9 cellular contexts compared by ENCODE assay signal in genomic region chr6:64409948-64410347, GRCh38.
"Had no signal": no experiment of that assay in that cellular context is flagged by ENCODE, and none has a peak within 500 bp of the region (broad histone marks: within the 10 kb centered on the region; RNA-seq: fewer than 3 reads in every experiment).

No MANE protein-coding gene starts in this region.

- H3K4me2 ChIP-seq: GM23338 had no signal

- DNase-seq: GM23248, GOT3, H7, H9, HCEC 1CT, HFFc6 had no signal

- H3K9me3 ChIP-seq: HAP-1 had no signal

- H2AFZ ChIP-seq: GM23338 had no signal

- H3K9ac ChIP-seq: GM23248 had no signal

- H3K36me3 ChIP-seq: HAP-1 had no signal

- ATAC-seq: GM23338, HCT116 had no signal

- H3K4me3 ChIP-seq: GM23248, GM23338, HAP-1 had no signal

- H3K4me1 ChIP-seq: HAP-1 had no signal

- H3K27ac ChIP-seq: GM23248 had no signal
